In the genomic region with DNA sequence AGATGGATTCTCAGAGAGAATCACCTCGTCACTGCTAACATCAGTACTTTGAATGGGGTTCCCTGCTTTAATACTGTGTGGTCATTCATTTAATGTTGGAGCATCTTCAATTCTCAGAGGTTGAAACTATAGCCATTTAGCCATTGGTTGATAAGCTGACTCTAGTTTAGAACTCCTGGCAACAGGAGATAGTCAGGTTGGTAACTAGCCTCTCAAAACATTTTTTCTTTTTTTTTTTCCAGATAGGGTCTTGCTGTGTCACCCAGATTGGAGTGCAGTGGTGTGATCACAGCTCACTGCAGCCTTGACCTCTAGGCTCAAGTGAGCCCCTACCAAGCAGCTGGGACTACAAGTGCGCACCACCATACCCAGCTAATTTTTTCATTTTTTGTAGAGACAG, we compare ENCODE assay signal across 28 cellular contexts.
"Had no signal": no experiment of that assay in that cellular context is flagged by ENCODE, and none has a peak within 500 bp of the region (broad histone marks: within the 10 kb centered on the region; RNA-seq: fewer than 3 reads in every experiment).

No MANE protein-coding gene starts in this region.

- H3K9me3 Mint-ChIP-seq: natural killer cell; nephron; neural progenitor cell; stimulated activated effector memory CD8-positive, alpha-beta T cell treated with anti-CD3 and anti-CD28 coated beads, Interleukin-12 subunit alpha, Interleukin-12 subunit beta, amount 100 ng/mL, for 72 hours; stimulated activated naive CD8-positive, alpha-beta T cell treated with anti-CD3 and anti-CD28 coated beads, Interleukin-15, amount 100 ng/mL, for 72 hours had no signal

- H3K36me3 Mint-ChIP-seq: natural killer cell had no signal

- H3K27ac ChIP-seq: neural progenitor cell, ovary, parathyroid adenoma, psoas muscle, right lobe of liver, sigmoid colon, suprapubic skin, testis, tibial artery, upper lobe of right lung, uterus had no signal

- ATAC-seq: naive thymus-derived CD4-positive, alpha-beta T cell; natural killer cell; psoas muscle; right cardiac atrium; right lobe of liver; stimulated activated effector memory CD8-positive, alpha-beta T cell treated with anti-CD3 and anti-CD28 coated beads, Interleukin-12 subunit alpha, Interleukin-12 subunit beta, amount 100 ng/mL, for 72 hours; stimulated activated naive CD8-positive, alpha-beta T cell treated with anti-CD3 and anti-CD28 coated beads, Interleukin-15, amount 100 ng/mL, for 72 hours; stimulated activated naive CD8-positive, alpha-beta T cell treated with anti-CD3 and anti-CD28 coated beads, Interleukin-15, Interleukin-2, amounts not matched to agents 100 U/mL and 50 U/mL, for 24 hours; upper lobe of right lung had no signal

- H3K4me3 Mint-ChIP-seq: naive thymus-derived CD4-positive, alpha-beta T cell; natural killer cell; neural progenitor cell; stimulated activated effector memory CD8-positive, alpha-beta T cell treated with anti-CD3 and anti-CD28 coated beads, Interleukin-12 subunit alpha, Interleukin-12 subunit beta, amount 100 ng/mL, for 72 hours; stimulated activated naive CD8-positive, alpha-beta T cell treated with anti-CD3 and anti-CD28 coated beads, Interleukin-15, amount 100 ng/mL, for 72 hours had no signal

- H3K27me3 ChIP-seq: neural progenitor cell, ovary, right lobe of liver, sigmoid colon, suprapubic skin, testis, tibial artery, upper lobe of right lung, uterus had no signal

- DNase-seq: naive thymus-derived CD4-positive, alpha-beta T cell; natural killer cell; occipital lobe; ovary; posterior cingulate gyrus; psoas muscle; right cardiac atrium; right lobe of liver; sigmoid colon; small intestine; stimulated activated CD4-positive, alpha-beta T cell treated with anti-CD3 and anti-CD28 coated beads, Interleukin-15, amount 100 ng/mL, for 24 hours; stimulated activated CD4-positive, alpha-beta T cell treated with anti-CD3 and anti-CD28 coated beads, Interleukin-2, amount 100 ng/mL, for 24 hours; stimulated activated CD4-positive, alpha-beta T cell treated with anti-CD3 and anti-CD28 coated beads, Interleukin-2, amount 100 ng/mL, for 48 hours; stimulated activated CD4-positive, alpha-beta T cell treated with anti-CD3 and anti-CD28 coated beads, Interleukin-4, amount 100 ng/mL, for 24 hours; stimulated activated naive CD4-positive, alpha-beta T cell; stimulated activated naive CD8-positive, alpha-beta T cell treated with anti-CD3 and anti-CD28 coated beads, Interleukin-15, amount 100 ng/mL, for 72 hours; stimulated activated naive CD8-positive, alpha-beta T cell treated with anti-CD3 and anti-CD28 coated beads, Interleukin-15, Interleukin-2, amounts not matched to agents 100 U/mL and 50 U/mL, for 24 hours; substantia nigra; testis; tibial artery; upper lobe of right lung; uterus had no signal

- H3K27me3 Mint-ChIP-seq: progenitor cell of endocrine pancreas; stimulated activated naive CD8-positive, alpha-beta T cell treated with anti-CD3 and anti-CD28 coated beads, Interleukin-15, amount 100 ng/mL, for 72 hours had no signal

- H3K27ac Mint-ChIP-seq: naive thymus-derived CD4-positive, alpha-beta T cell; natural killer cell; nephron; neural progenitor cell; progenitor cell of endocrine pancreas; stimulated activated effector memory CD8-positive, alpha-beta T cell treated with anti-CD3 and anti-CD28 coated beads, Interleukin-12 subunit alpha, Interleukin-12 subunit beta, amount 100 ng/mL, for 72 hours had no signal

- H3K36me3 ChIP-seq: neural progenitor cell, ovary, right lobe of liver, suprapubic skin, tibial artery, upper lobe of right lung, uterus had no signal

- H3K4me3 ChIP-seq: neural progenitor cell, ovary, psoas muscle, right lobe of liver, sigmoid colon, suprapubic skin, testis, tibial artery, upper lobe of right lung, uterus had no signal

- H3K9ac ChIP-seq: neural progenitor cell, parathyroid adenoma had no signal

- H3K9me3 ChIP-seq: ovary, psoas muscle, right lobe of liver, sigmoid colon, suprapubic skin, testis, tibial artery, upper lobe of right lung, uterus had no signal
